Comparison of ENCODE assay signal across 26 cellular contexts in the genomic region with DNA sequence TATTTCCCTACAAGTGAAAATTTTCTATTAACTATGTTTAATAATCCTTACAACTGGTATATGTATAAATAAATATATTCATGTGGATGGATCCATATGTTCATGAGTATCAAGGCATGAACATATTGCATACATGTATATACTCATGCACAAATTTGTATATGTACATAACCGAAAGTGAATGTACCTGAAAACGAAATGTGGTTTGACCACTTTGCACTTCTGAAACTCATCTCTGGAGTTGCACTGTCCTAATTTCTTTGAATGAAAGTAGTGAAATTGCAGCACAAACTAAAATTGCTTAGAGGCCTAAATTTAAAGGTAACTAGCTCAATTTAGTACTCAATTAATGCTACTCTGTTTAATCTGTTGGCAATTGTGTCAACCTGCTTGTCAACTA. TPM values are rescaled to one million over a fixed set of nuclear protein-coding genes. Genes with fewer than 3 reads are reported as not detected.
DNase-seq lines count a peak whose midpoint lies in the region; ATAC-seq and TF ChIP-seq lines count a peak whose summit lies in the region.
"Had no signal": no experiment of that assay in that cellular context is flagged by ENCODE, and none has a peak within 500 bp of the region (broad histone marks: within the 10 kb centered on the region; RNA-seq: fewer than 3 reads in every experiment).

No MANE protein-coding gene starts in this region.

- H3K4me1 ChIP-seq in tibial nerve (no peaks in the 10 kb centered on the region), aorta (ENCODE audit: control insufficient read depth in 1 of 2, insufficient read depth in 2 of 2, low read length in 2 of 2) (no peaks in the 10 kb centered on the region)
- H3K4me1 ChIP-seq: body of pancreas had no signal

- intact Hi-C loops in aorta (cut with DNase I), result no loop called here

- TF ChIP-seq CTCF in GM10266 (IDR thresholded peaks at IDR 0.05; ENCODE audit: control insufficient read depth, insufficient read depth, low read depth, missing control alignments) (no peak), tibial nerve (IDR thresholded peaks at IDR 0.05) (no peak)

- 92 to 93% methylated on average over 2 of the region's 2 CpGs for WGBS in tibial nerve, 2 donors
- whole genome bisulfite sequencing in aorta, 2 donors, result 91% methylated on average over 2 of the region's 2 CpGs

- H3K27ac Mint-ChIP-seq in activated naive CD4-positive, alpha-beta T cell treated with anti-CD3 and anti-CD28 coated beads, Interleukin-2, amount 10 ng/mL, durations not matched to agents 7 days and 5 days, result no peak overlapping the region
- H3K27ac Mint-ChIP-seq: CD8-positive, alpha-beta memory T cell; nephron progenitor cell; progenitor cell of endocrine pancreas had no signal

- H3K9me3 ChIP-seq in tibial nerve (peaks cover 0 to 2% (median 0%) of the 10 kb centered on the region in 4 donors), aorta (ENCODE audit: control insufficient read depth, low read length) (no peaks in the 10 kb centered on the region)
- H3K9me3 ChIP-seq: body of pancreas, thoracic aorta had no signal

- TF ChIP-seq POLR2A in tibial nerve (IDR thresholded peaks at IDR 0.05), result no peak

- DNase-seq in GM10266 (ENCODE audit: extremely low spot score), result no peak
- no peak for DNase-seq in tibial nerve (ENCODE audit: low spot score in 2 of 2)
- no peak for DNase-seq in aorta
- DNase-seq in activated naive CD4-positive, alpha-beta T cell treated with anti-CD3 and anti-CD28 coated beads, Interleukin-2, amount 10 ng/mL, durations not matched to agents 7 days and 5 days, result no peak
- DNase-seq: activated CD4-positive, alpha-beta T cell treated with anti-CD3 and anti-CD28 coated beads for 48 hours; activated naive CD4-positive, alpha-beta T cell treated with anti-CD3 and anti-CD28 coated beads, Interleukin-2, amount 50 U/mL, for 16 hours; body of pancreas; CD8-positive, alpha-beta memory T cell; DND-41; foreskin fibroblast; H7; KBM-7; NCI-H1092; NCI-H2081; nephron progenitor cell; stimulated activated CD4-positive, alpha-beta T cell treated with anti-CD3 and anti-CD28 coated beads, Interleukin-4, amount 100 ng/mL, for 4 hours; stimulated activated CD8-positive, alpha-beta memory T cell treated with anti-CD3 and anti-CD28 coated beads, Interleukin-4, amount 100 ng/mL, for 48 hours had no signal

- peaks cover 1% of the 10 kb centered on the region for H3K9me3 Mint-ChIP-seq in activated naive CD4-positive, alpha-beta T cell treated with anti-CD3 and anti-CD28 coated beads, Interleukin-2, amount 10 ng/mL, durations not matched to agents 7 days and 5 days
- H3K9me3 Mint-ChIP-seq: nephron progenitor cell had no signal

- H3K36me3 ChIP-seq in tibial nerve (no peaks in the 10 kb centered on the region), aorta (ENCODE audit: control insufficient read depth in 1 of 2, insufficient read depth in 2 of 2, low read length in 1 of 2) (no peaks in the 10 kb centered on the region)
- H3K36me3 ChIP-seq: thoracic aorta had no signal

- TF ChIP-seq EP300 in tibial nerve (IDR thresholded peaks at IDR 0.05), result no peak

- H3K27ac ChIP-seq in tibial nerve (no peak overlapping the region), aorta (ENCODE audit: low read depth in 1 of 2, low read length in 2 of 2) (no peak overlapping the region)
- H3K27ac ChIP-seq: body of pancreas, coronary artery, thoracic aorta had no signal

- no peak overlapping the region for H3K4me3 Mint-ChIP-seq in activated naive CD4-positive, alpha-beta T cell treated with anti-CD3 and anti-CD28 coated beads, Interleukin-2, amount 10 ng/mL, durations not matched to agents 7 days and 5 days
- H3K4me3 Mint-ChIP-seq: CD8-positive, alpha-beta memory T cell; nephron progenitor cell had no signal

- H3K27me3 ChIP-seq in tibial nerve (no peaks in the 10 kb centered on the region), aorta (ENCODE audit: control insufficient read depth in 1 of 2, insufficient read depth in 2 of 2, low read length in 1 of 2) (no peaks in the 10 kb centered on the region)

- H3K4me1 Mint-ChIP-seq in activated naive CD4-positive, alpha-beta T cell treated with anti-CD3 and anti-CD28 coated beads, Interleukin-2, amount 10 ng/mL, durations not matched to agents 7 days and 5 days, result peaks cover 3% of the 10 kb centered on the region
- H3K4me1 Mint-ChIP-seq: nephron progenitor cell had no signal

- H3K36me3 Mint-ChIP-seq in activated naive CD4-positive, alpha-beta T cell treated with anti-CD3 and anti-CD28 coated beads, Interleukin-2, amount 10 ng/mL, durations not matched to agents 7 days and 5 days, result no peaks in the 10 kb centered on the region

- H3K27me3 Mint-ChIP-seq in activated naive CD4-positive, alpha-beta T cell treated with anti-CD3 and anti-CD28 coated beads, Interleukin-2, amount 10 ng/mL, durations not matched to agents 7 days and 5 days, result peaks cover 13% of the 10 kb centered on the region

- H3K4me3 ChIP-seq in tibial nerve (no peak overlapping the region), aorta (ENCODE audit: low read length in 2 of 2) (no peak overlapping the region)
- H3K4me3 ChIP-seq: body of pancreas, coronary artery, smooth muscle cell, thoracic aorta had no signal

- ATAC-seq in GM18498 (IDR thresholded peaks at IDR 0.05; ENCODE audit: unreplicated experiment) (peak; percentile 82), GM19351 (IDR thresholded peaks at IDR 0.05; ENCODE audit: unreplicated experiment) (peak; percentile 95), HG02852 (IDR thresholded peaks at IDR 0.05; ENCODE audit: unreplicated experiment) (peak; percentile 88), HG03520 (IDR thresholded peaks at IDR 0.05; ENCODE audit: unreplicated experiment) (peak; percentile 89), aorta (ENCODE audit: low FRiP score) (no peak)
- ATAC-seq: body of pancreas, Panc1 had no signal

- CTCF ChIA-PET in activated naive CD4-positive, alpha-beta T cell treated with anti-CD3 and anti-CD28 coated beads, Interleukin-2, amount 10 ng/mL, durations not matched to agents 7 days and 5 days (lab: Charles Lee), result interaction anchor here (1.2 kb wide), 1 partner anchor 117 kb away, joined by 3 read pairs; no protein-coding TSS in a partner anchor

RNA-seq across cellular contexts. Expression of a gene that starts 27.4 kb away (rescaled TPM):
- 10 to 100 TPM in 1 of 4 donors, 1 to 10 TPM in 3; 2.7 to 12.9 (median 6.1) TPM for total RNA-seq in tibial nerve
- total RNA-seq in aorta, result 10 to 100 TPM in 1 of 2 donors, 1 to 10 TPM in 1; 6.9 to 16.2 TPM
- 1 to 10 TPM in 1 of 2 donors, under 1 TPM in 1; 0.63 to 1.4 TPM for polyA plus RNA-seq in aorta
